In the genomic region with DNA sequence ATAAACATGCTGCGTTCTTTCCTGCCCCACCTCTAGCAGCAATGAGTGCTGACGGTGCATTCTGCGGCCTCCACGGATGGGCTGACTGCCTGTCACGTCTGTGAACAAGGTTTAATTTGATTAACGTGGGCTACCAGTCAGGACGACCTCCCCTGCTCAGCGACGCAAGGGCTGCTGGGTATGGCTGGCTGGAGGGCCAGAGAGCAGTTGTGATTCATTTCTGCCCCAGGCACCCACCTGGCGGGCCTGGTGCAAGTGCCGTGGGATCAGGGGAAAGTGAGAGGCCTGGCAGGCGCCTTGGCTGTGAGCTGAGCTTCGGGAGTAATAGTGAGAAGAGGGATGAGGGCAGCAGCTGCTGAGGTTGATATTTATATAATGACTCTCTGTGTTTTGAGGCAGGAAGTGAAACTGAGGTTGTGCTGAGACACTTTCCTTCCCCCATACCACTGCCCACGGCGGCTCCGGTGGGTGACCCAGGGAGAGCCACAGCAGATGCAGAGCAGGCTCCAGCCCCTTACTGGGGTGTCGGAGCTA, we compare ENCODE assay signal across 8 cellular contexts.
DNase-seq lines count a peak whose midpoint lies in the region; ATAC-seq, FAIRE-seq and TF ChIP-seq lines count a peak whose summit lies in the region.

No MANE protein-coding gene starts in this region.

- FAIRE-seq in HepG2 (lab: Jason Lieb, UNC) = no peak

- H3K36me3 Mint-ChIP-seq in activated CD4-positive, alpha-beta T cell treated with anti-CD3 and anti-CD28 coated beads for 36 hours (ENCODE audit: low read depth) = no peaks in the 10 kb centered on the region

- H3K9me3 ChIP-seq in HepG2 (ENCODE audit: low read length) (no peaks in the 10 kb centered on the region), colonic mucosa (no peaks in the 10 kb centered on the region)

- H3K4me1 Mint-ChIP-seq in activated CD4-positive, alpha-beta T cell treated with anti-CD3 and anti-CD28 coated beads for 36 hours = peaks cover 22% of the 10 kb centered on the region

- TF ChIP-seq POLR2A in Raji (IDR thresholded peaks at IDR 0.05; ENCODE audit: insufficient read depth, low read depth, low read length) = peak; percentile 81
- no peak for TF ChIP-seq POLR2A in HepG2 (IDR thresholded peaks at IDR 0.05; ENCODE audit: insufficient read depth in 1 of 2, low read depth in 2 of 2, low read length in 2 of 2)

- no TSS peak for BruUV-seq in HepG2 (replicated peaks; lab: Mats Ljungman, UMichigan)

- no peak for TF ChIP-seq RAD21 in HepG2 (CRISPR knock-in tag; IDR thresholded peaks at IDR 0.05)

- no peak for TF ChIP-seq CTCF in HepG2 (CRISPR knock-in tag; IDR thresholded peaks at IDR 0.05)
- no peak for TF ChIP-seq CTCF in colonic mucosa (IDR thresholded peaks at IDR 0.05)

- ATAC-seq in activated CD4-positive, alpha-beta T cell treated with anti-CD3 and anti-CD28 coated beads for 36 hours = peak; percentile 91
- ATAC-seq in HG02885 (IDR thresholded peaks at IDR 0.05; ENCODE audit: poor library complexity, unreplicated experiment) (peak; percentile 98), HepG2 (no peak)

- H3K27ac Mint-ChIP-seq in activated CD4-positive, alpha-beta T cell treated with anti-CD3 and anti-CD28 coated beads for 36 hours = peak overlapping the region; percentile 62

- H3K36me3 ChIP-seq in HepG2 (replicated peaks in 1 of 2; ENCODE audit: control insufficient read depth in 1 of 2, insufficient read depth in 2 of 2, low read length in 2 of 2) = no peaks in the 10 kb centered on the region
- H3K36me3 ChIP-seq in colonic mucosa = no peaks in the 10 kb centered on the region

- H2AFZ ChIP-seq in HepG2 (ENCODE audit: low read length) = no peak overlapping the region

- H3K27me3 ChIP-seq in HepG2 (ENCODE audit: control insufficient read depth in 1 of 2, insufficient read depth in 2 of 2, low read length in 2 of 2) (peaks cover 0 to 1% of the 10 kb centered on the region in 2 experiments; a peak in 1 of 5 replicates), colonic mucosa (no peaks in the 10 kb centered on the region)

- H3K4me3 Mint-ChIP-seq in activated CD4-positive, alpha-beta T cell treated with anti-CD3 and anti-CD28 coated beads for 36 hours = no peak overlapping the region

- H3K4me2 ChIP-seq in HepG2 (ENCODE audit: low read depth, low read length) = no peak overlapping the region

- WGBS in HepG2 (ENCODE audit: low lambda C conversion rate) = 85% methylated on average over 16 of the region's 17 CpGs

- H3K9ac ChIP-seq in HepG2 (ENCODE audit: insufficient read depth, low read depth, low read length) (no peak overlapping the region), colonic mucosa (ENCODE audit: low read depth in 2 of 2, low read length in 2 of 2) (no peak overlapping the region)

- in situ Hi-C loops in HepG2 (cut with HindIII; ENCODE audit: extremely low pct_ligation_motif_present, low pct_unique_long_range_greater_than_20kb) = no loop called here

- H4K20me1 ChIP-seq in HepG2 (ENCODE audit: insufficient read depth, low read length) = no peaks in the 10 kb centered on the region

- peak; percentile 67 for DNase-seq in activated CD4-positive, alpha-beta T cell treated with anti-CD3 and anti-CD28 coated beads for 36 hours
- no peak for DNase-seq in activated CD4-positive, alpha-beta T cell treated with anti-CD3 and anti-CD28 coated beads, Interleukin-2, amount 50 U/mL, for 4 hours
- DNase-seq in HepG2 (ENCODE audit: low spot score) (no peak), colonic mucosa (no peak), kidney glomerular epithelial cell (lab: John Stamatoyannopoulos, UW) (no peak), NCI-H446 (lab: John Stamatoyannopoulos, UW) (no peak)

- no peaks in the 10 kb centered on the region for H3K9me3 Mint-ChIP-seq in activated CD4-positive, alpha-beta T cell treated with anti-CD3 and anti-CD28 coated beads for 36 hours (ENCODE audit: low read depth)

- no peaks in the 10 kb centered on the region for H3K79me2 ChIP-seq in HepG2 (ENCODE audit: insufficient read depth, low read length)

- H3K27ac ChIP-seq in HepG2 (ENCODE audit: extremely low read length, insufficient read depth, low read length) = no peak overlapping the region
- H3K27ac ChIP-seq in colonic mucosa = no peak overlapping the region

- intact Hi-C loops in activated CD4-positive, alpha-beta T cell treated with anti-CD3 and anti-CD28 coated beads for 36 hours (cut with DNase I, micrococcal nuclease) = loop anchor here in 1 of 2 experiments (2.0 kb wide), 1 partner anchor 39 kb away; no protein-coding TSS in a partner anchor
- intact Hi-C loops in HepG2 (cut with micrococcal nuclease; ENCODE audit: unreplicated experiment) = no loop called here
- intact Hi-C loops in colonic mucosa (cut with DNase I) = no loop called here

- peaks cover 27% of the 10 kb centered on the region for H3K4me1 ChIP-seq in HepG2 (ENCODE audit: insufficient read depth, low read length)
- H3K4me1 ChIP-seq in colonic mucosa = no peaks in the 10 kb centered on the region

- peaks cover 6% of the 10 kb centered on the region for H3K27me3 Mint-ChIP-seq in activated CD4-positive, alpha-beta T cell treated with anti-CD3 and anti-CD28 coated beads for 36 hours

- H3K4me3 ChIP-seq in HepG2 (replicated peaks in 1 of 3; ENCODE audit: insufficient read depth in 1 of 3, low read depth in 2 of 3, low read length in 3 of 3) = no peak overlapping the region
- H3K4me3 ChIP-seq in colonic mucosa = no peak overlapping the region

- POLR2A ChIA-PET in activated CD4-positive, alpha-beta T cell treated with anti-CD3 and anti-CD28 coated beads for 36 hours (lab: Charles Lee) = interaction anchor here (2.0 kb wide), 1 partner anchor 40 kb away, joined by 7 read pairs; no protein-coding TSS in a partner anchor
- POLR2A ChIA-PET in HepG2 (lab: Yijun Ruan, JAX) = no interaction called here

- TF ChIP-seq EP300 in HepG2 (IDR thresholded peaks at IDR 0.05; ENCODE audit: low read depth in 2 of 2, low read length in 2 of 2) = no peak
- no peak for TF ChIP-seq EP300 in HepG2 (CRISPR knock-in tag; IDR thresholded peaks at IDR 0.05; ENCODE audit: borderline replicate concordance)

- CTCF ChIA-PET in activated CD4-positive, alpha-beta T cell treated with anti-CD3 and anti-CD28 coated beads for 36 hours (lab: Charles Lee) = interaction anchor here (1.0 to 1.8 kb wide), 4 partner anchors 8 to 186 kb away, joined by 3 to 5 read pairs (median 4); no protein-coding TSS in a partner anchor
- CTCF ChIA-PET in HepG2 (lab: Yijun Ruan, JAX; ENCODE audit: low intra/inter-chr PET ratio, low total read pairs) = no interaction called here

TF ChIP-seq in HepG2, 621 proteins besides CTCF, POLR2A, EP300 and RAD21:
- TF ChIP-seq MAFK (conservative IDR thresholded peaks at IDR 0.05 in 1 of 2, IDR thresholded peaks at IDR 0.05 in 1 of 2; ENCODE audit: low read length in 2 of 2) = peak in 1 of 2 experiments; percentile 64; a peak in 2 of 4 replicates
- TF ChIP-seq, protein P1, sequence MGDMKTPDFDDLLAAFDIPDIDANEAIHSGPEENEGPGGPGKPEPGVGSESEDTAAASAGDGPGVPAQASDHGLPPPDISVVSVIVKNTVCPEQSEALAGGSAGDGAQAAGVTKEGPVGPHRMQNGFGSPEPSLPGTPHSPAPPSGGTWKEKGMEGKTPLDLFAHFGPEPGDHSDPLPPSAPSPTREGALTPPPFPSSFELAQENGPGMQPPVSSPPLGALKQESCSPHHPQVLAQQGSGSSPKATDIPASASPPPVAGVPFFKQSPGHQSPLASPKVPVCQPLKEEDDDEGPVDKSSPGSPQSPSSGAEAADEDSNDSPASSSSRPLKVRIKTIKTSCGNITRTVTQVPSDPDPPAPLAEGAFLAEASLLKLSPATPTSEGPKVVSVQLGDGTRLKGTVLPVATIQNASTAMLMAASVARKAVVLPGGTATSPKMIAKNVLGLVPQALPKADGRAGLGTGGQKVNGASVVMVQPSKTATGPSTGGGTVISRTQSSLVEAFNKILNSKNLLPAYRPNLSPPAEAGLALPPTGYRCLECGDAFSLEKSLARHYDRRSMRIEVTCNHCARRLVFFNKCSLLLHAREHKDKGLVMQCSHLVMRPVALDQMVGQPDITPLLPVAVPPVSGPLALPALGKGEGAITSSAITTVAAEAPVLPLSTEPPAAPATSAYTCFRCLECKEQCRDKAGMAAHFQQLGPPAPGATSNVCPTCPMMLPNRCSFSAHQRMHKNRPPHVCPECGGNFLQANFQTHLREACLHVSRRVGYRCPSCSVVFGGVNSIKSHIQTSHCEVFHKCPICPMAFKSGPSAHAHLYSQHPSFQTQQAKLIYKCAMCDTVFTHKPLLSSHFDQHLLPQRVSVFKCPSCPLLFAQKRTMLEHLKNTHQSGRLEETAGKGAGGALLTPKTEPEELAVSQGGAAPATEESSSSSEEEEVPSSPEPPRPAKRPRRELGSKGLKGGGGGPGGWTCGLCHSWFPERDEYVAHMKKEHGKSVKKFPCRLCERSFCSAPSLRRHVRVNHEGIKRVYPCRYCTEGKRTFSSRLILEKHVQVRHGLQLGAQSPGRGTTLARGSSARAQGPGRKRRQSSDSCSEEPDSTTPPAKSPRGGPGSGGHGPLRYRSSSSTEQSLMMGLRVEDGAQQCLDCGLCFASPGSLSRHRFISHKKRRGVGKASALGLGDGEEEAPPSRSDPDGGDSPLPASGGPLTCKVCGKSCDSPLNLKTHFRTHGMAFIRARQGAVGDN (CRISPR knock-in tag; IDR thresholded peaks at IDR 0.05) = 0 out of 2 replicates have a peak, but pooled peaks have one; percentile 13
- TF ChIP-seq KDM6A (CRISPR knock-in tag; IDR thresholded peaks at IDR 0.05; ENCODE audit: low read depth) = no peak
